24 cellular contexts compared by ENCODE assay signal in genomic region chr2:185537689-185538088, GRCh38.
DNase-seq lines count a peak whose midpoint lies in the region; ATAC-seq, FAIRE-seq and TF ChIP-seq lines count a peak whose summit lies in the region.
"Had no signal": no experiment of that assay in that cellular context is flagged by ENCODE, and none has a peak within 500 bp of the region (broad histone marks: within the 10 kb centered on the region; RNA-seq: fewer than 3 reads in every experiment).

No MANE protein-coding gene starts in this region.

- no peak overlapping the region for H3K4me3 ChIP-seq in HepG2 (replicated peaks in 1 of 3; ENCODE audit: insufficient read depth in 1 of 3, low read depth in 2 of 3, low read length in 3 of 3)
- no peak overlapping the region for H3K4me3 ChIP-seq in right lobe of liver
- no peak overlapping the region for H3K4me3 ChIP-seq in IMR-90 (ENCODE audit: insufficient read depth, low read depth, low read length)
- H3K4me3 ChIP-seq: A549; BLaER1 treated with 17β-estradiol and CSF1 and Interleukin-3, amounts not matched to agents 10 nM and 100 nM; GM12878 had no signal

- TF ChIP-seq POLR2A in HepG2 (IDR thresholded peaks at IDR 0.05; ENCODE audit: insufficient read depth in 1 of 2, low read depth in 2 of 2, low read length in 2 of 2) (no peak), right lobe of liver (IDR thresholded peaks at IDR 0.05) (no peak), IMR-90 (IDR thresholded peaks at IDR 0.05; ENCODE audit: low read depth, low read length) (no peak)

- TF ChIP-seq CTCF in HepG2 (CRISPR knock-in tag; IDR thresholded peaks at IDR 0.05) (no peak), right lobe of liver (IDR thresholded peaks at IDR 0.05) (no peak), IMR-90 (conservative IDR thresholded peaks at IDR 0.05; ENCODE audit: low read depth, low read length) (no peak)

- no peak overlapping the region for H2BK5ac ChIP-seq in IMR-90 (ENCODE audit: low read depth, low read length, poor library complexity, severe bottlenecking)

- H3K4me1 ChIP-seq in HepG2 (ENCODE audit: insufficient read depth, low read length) (no peaks in the 10 kb centered on the region), right lobe of liver (no peaks in the 10 kb centered on the region), IMR-90 (ENCODE audit: control insufficient read depth, insufficient read depth, low read length) (no peaks in the 10 kb centered on the region)
- H3K4me1 ChIP-seq: A549, Caco-2 had no signal

- H3K9me3 ChIP-seq in HepG2 (ENCODE audit: low read length) (no peaks in the 10 kb centered on the region), right lobe of liver (no peaks in the 10 kb centered on the region), IMR-90 (ENCODE audit: control insufficient read depth, insufficient read depth, low read length) (peaks cover 2% of the 10 kb centered on the region; the same call in 1 of the 2 replicates)
- H3K9me3 ChIP-seq: A549; BLaER1 treated with 17β-estradiol and CSF1 and Interleukin-3, amounts not matched to agents 10 nM and 100 nM; Caco-2 had no signal

- no peak overlapping the region for H3K4ac ChIP-seq in IMR-90 (ENCODE audit: low read depth, low read length)

- no peak overlapping the region for H3K9ac ChIP-seq in HepG2 (ENCODE audit: insufficient read depth, low read depth, low read length)
- H3K9ac ChIP-seq in IMR-90 (ENCODE audit: low read depth, low read length), result no peak overlapping the region
- H3K9ac ChIP-seq: BLaER1 treated with 17β-estradiol and CSF1 and Interleukin-3, amounts not matched to agents 10 nM and 100 nM had no signal

- no peak overlapping the region for H3K56ac ChIP-seq in IMR-90 (ENCODE audit: extremely low read depth, insufficient read depth, low read length)

- H3K79me1 ChIP-seq in IMR-90 (ENCODE audit: low read depth in 1 of 2, low read length in 2 of 2), result no peaks in the 10 kb centered on the region

- H4K20me1 ChIP-seq in HepG2 (ENCODE audit: insufficient read depth, low read length), result no peaks in the 10 kb centered on the region
- no peaks in the 10 kb centered on the region for H4K20me1 ChIP-seq in IMR-90 (ENCODE audit: insufficient read depth, low read length)
- H4K20me1 ChIP-seq: BLaER1 treated with 17β-estradiol and CSF1 and Interleukin-3, amounts not matched to agents 10 nM and 100 nM had no signal

- POLR2A ChIA-PET in HepG2 (lab: Yijun Ruan, JAX), result no interaction called here
- POLR2A ChIA-PET in IMR-90 (lab: Charles Lee; ENCODE audit: unreplicated experiment), result no interaction called here

- H2AFZ ChIP-seq in HepG2 (ENCODE audit: low read length) (no peak overlapping the region), IMR-90 (replicated peaks; ENCODE audit: low read length, poor library complexity) (no peak overlapping the region)

- no peak for ATAC-seq in HepG2
- no peak for ATAC-seq in right lobe of liver
- no peak for ATAC-seq in IMR-90 (ENCODE audit: low read depth)
- ATAC-seq: A549; CD8-positive, alpha-beta T cell; GM12878 had no signal

- no peak overlapping the region for H3K4me2 ChIP-seq in HepG2 (ENCODE audit: low read depth, low read length)
- no peak overlapping the region for H3K4me2 ChIP-seq in IMR-90 (ENCODE audit: low read depth, low read length)
- H3K4me2 ChIP-seq: A549; BLaER1 treated with 17β-estradiol and CSF1 and Interleukin-3, amounts not matched to agents 10 nM and 100 nM had no signal

- no peak overlapping the region for H4K8ac ChIP-seq in IMR-90 (ENCODE audit: low read depth in 2 of 2, low read length in 2 of 2)

- TF ChIP-seq EP300 in HepG2 (IDR thresholded peaks at IDR 0.05; ENCODE audit: low read depth in 2 of 2, low read length in 2 of 2) (no peak), HepG2 (CRISPR knock-in tag; IDR thresholded peaks at IDR 0.05; ENCODE audit: borderline replicate concordance) (no peak)

- H3K23ac ChIP-seq in IMR-90 (ENCODE audit: low read depth, low read length), result no peak overlapping the region

- H2BK120ac ChIP-seq in IMR-90 (ENCODE audit: low read depth, low read length), result no peak overlapping the region

- H3K14ac ChIP-seq in IMR-90 (replicated peaks; ENCODE audit: low read depth, low read length), result no peak overlapping the region

- H3K18ac ChIP-seq in IMR-90 (ENCODE audit: low read depth, low read length), result no peak overlapping the region

- BruUV-seq in HepG2 (replicated peaks; lab: Mats Ljungman, UMichigan), result no TSS peak
- BruUV-seq in IMR-90 (replicated peaks; lab: Mats Ljungman, UMichigan), result no TSS peak

- no peak for FAIRE-seq in HepG2 (lab: Jason Lieb, UNC)
- no peak for FAIRE-seq in GM19239 (lab: Jason Lieb, UNC)
- FAIRE-seq: A549, D721Med, GM12878, GM12892, GM18507 had no signal

- dilution Hi-C loops in IMR-90 (cut with HindIII; ENCODE audit: low sequenced_read_pairs, unreplicated experiment), result no loop called here

- H3K36me3 ChIP-seq in HepG2 (replicated peaks in 1 of 2; ENCODE audit: control insufficient read depth in 1 of 2, insufficient read depth in 2 of 2, low read length in 2 of 2), result no peaks in the 10 kb centered on the region
- H3K36me3 ChIP-seq in right lobe of liver, result no peaks in the 10 kb centered on the region
- no peaks in the 10 kb centered on the region for H3K36me3 ChIP-seq in IMR-90 (ENCODE audit: control insufficient read depth, insufficient read depth, low read length)
- H3K36me3 ChIP-seq: BLaER1 treated with 17β-estradiol and CSF1 and Interleukin-3, amounts not matched to agents 10 nM and 100 nM had no signal

- DNase-seq in HepG2 (ENCODE audit: low spot score) (no peak), right lobe of liver (no peak), IMR-90 (no peak), GM19239 (ENCODE audit: insufficient read length, low spot score) (no peak)
- no peak for DNase-seq in stimulated activated CD4-positive, alpha-beta T cell treated with anti-CD3 and anti-CD28 coated beads, Interleukin-15, amount 100 ng/mL, for 24 hours
- DNase-seq: AML-193; Caco-2; Calu3; CD4-positive, alpha-beta T cell; CD8-positive, alpha-beta T cell; DMS153; DMS53; DMS79; DND-41; EL; GDM1 had no signal

- TF ChIP-seq RAD21 in HepG2 (CRISPR knock-in tag; IDR thresholded peaks at IDR 0.05) (no peak), IMR-90 (IDR thresholded peaks at IDR 0.05; ENCODE audit: low read length) (no peak)

- intact Hi-C loops in HepG2 (cut with micrococcal nuclease; ENCODE audit: unreplicated experiment), result no loop called here
- intact Hi-C loops in right lobe of liver (cut with DNase I), result no loop called here
- intact Hi-C loops in IMR-90 (cut with micrococcal nuclease), result no loop called here

- H3K27me3 ChIP-seq in HepG2 (ENCODE audit: control insufficient read depth in 1 of 2, insufficient read depth in 2 of 2, low read length in 2 of 2) (no peaks in the 10 kb centered on the region), right lobe of liver (no peaks in the 10 kb centered on the region), IMR-90 (ENCODE audit: control insufficient read depth, insufficient read depth, low read length) (no peaks in the 10 kb centered on the region)
- H3K27me3 ChIP-seq: BLaER1 treated with 17β-estradiol and CSF1 and Interleukin-3, amounts not matched to agents 10 nM and 100 nM had no signal

- no peak overlapping the region for H2AK9ac ChIP-seq in IMR-90 (replicated peaks; ENCODE audit: low read depth, low read length, poor library complexity)

- no peak overlapping the region for H2BK20ac ChIP-seq in IMR-90 (ENCODE audit: low read depth, low read length)

- H3K79me2 ChIP-seq in HepG2 (ENCODE audit: insufficient read depth, low read length), result no peaks in the 10 kb centered on the region

- H3K27ac ChIP-seq in HepG2 (ENCODE audit: extremely low read length, insufficient read depth, low read length), result no peak overlapping the region
- H3K27ac ChIP-seq in right lobe of liver, result no peak overlapping the region
- H3K27ac ChIP-seq in IMR-90 (ENCODE audit: insufficient read depth, low read length), result no peak overlapping the region
- H3K27ac ChIP-seq: 22Rv1; A549; BLaER1 treated with 17β-estradiol and CSF1 and Interleukin-3, amounts not matched to agents 10 nM and 100 nM; C4-2B had no signal

- under 1% methylated on average over 2 of the region's 2 CpGs for WGBS in HepG2 (ENCODE audit: low lambda C conversion rate)
- WGBS in right lobe of liver (ENCODE audit: insufficient coverage, low coverage, low lambda C conversion rate, missing lambda C conversion rate), result 51% methylated on average over 2 of the region's 2 CpGs
- no CpG with 5 or more reads among the region's 2 CpGs for WGBS in IMR-90 (ENCODE audit: extremely low coverage in 2 of 2, insufficient read length in 1 of 2), 2 experiments

- CTCF ChIA-PET in HepG2 (lab: Yijun Ruan, JAX; ENCODE audit: low intra/inter-chr PET ratio, low total read pairs), result no interaction called here
- CTCF ChIA-PET in IMR-90 (lab: Yijun Ruan, JAX), result no interaction called here

- no peak overlapping the region for H4K91ac ChIP-seq in IMR-90 (ENCODE audit: insufficient read depth, low read depth, low read length)

- H2BK15ac ChIP-seq in IMR-90 (ENCODE audit: low read depth, low read length), result no peak overlapping the region

- H2AK5ac ChIP-seq in IMR-90 (ENCODE audit: low read depth, low read length), result no peak overlapping the region

- H4K5ac ChIP-seq in IMR-90 (ENCODE audit: low read depth, low read length), result no peak overlapping the region

- no peaks in the 10 kb centered on the region for H3K9me1 ChIP-seq in IMR-90 (ENCODE audit: insufficient read depth, low read length)

- in situ Hi-C loops in HepG2 (cut with HindIII; ENCODE audit: extremely low pct_ligation_motif_present, low pct_unique_long_range_greater_than_20kb) (no loop called here), IMR-90 (cut with MboI; ENCODE audit: low sequenced_read_pairs) (no loop called here)

TF ChIP-seq in HepG2, 621 proteins besides CTCF, POLR2A, EP300 and RAD21 (continues in another document):
- TF ChIP-seq MAFF (IDR thresholded peaks at IDR 0.05; ENCODE audit: low read depth, low read length) (peak; percentile 52), MTA1 (CRISPR knock-in tag; IDR thresholded peaks at IDR 0.05; ENCODE audit: borderline replicate concordance) (no peak), MAFK (conservative IDR thresholded peaks at IDR 0.05 in 1 of 2, IDR thresholded peaks at IDR 0.05 in 1 of 2; ENCODE audit: low read length in 2 of 2) (peak; percentile 54 to 55)

TF ChIP-seq in IMR-90, 13 proteins besides CTCF, POLR2A, EP300 and RAD21:
- TF ChIP-seq MAFK (IDR thresholded peaks at IDR 0.05; ENCODE audit: low read depth, low read length) (0 out of 2 replicates have a peak, but pooled peaks have one; percentile 18), MAZ (IDR thresholded peaks at IDR 0.05; ENCODE audit: borderline replicate concordance, low read depth, low read length) (no peak)
